ENCODE assay signal across 9 cellular contexts in the genomic region with DNA sequence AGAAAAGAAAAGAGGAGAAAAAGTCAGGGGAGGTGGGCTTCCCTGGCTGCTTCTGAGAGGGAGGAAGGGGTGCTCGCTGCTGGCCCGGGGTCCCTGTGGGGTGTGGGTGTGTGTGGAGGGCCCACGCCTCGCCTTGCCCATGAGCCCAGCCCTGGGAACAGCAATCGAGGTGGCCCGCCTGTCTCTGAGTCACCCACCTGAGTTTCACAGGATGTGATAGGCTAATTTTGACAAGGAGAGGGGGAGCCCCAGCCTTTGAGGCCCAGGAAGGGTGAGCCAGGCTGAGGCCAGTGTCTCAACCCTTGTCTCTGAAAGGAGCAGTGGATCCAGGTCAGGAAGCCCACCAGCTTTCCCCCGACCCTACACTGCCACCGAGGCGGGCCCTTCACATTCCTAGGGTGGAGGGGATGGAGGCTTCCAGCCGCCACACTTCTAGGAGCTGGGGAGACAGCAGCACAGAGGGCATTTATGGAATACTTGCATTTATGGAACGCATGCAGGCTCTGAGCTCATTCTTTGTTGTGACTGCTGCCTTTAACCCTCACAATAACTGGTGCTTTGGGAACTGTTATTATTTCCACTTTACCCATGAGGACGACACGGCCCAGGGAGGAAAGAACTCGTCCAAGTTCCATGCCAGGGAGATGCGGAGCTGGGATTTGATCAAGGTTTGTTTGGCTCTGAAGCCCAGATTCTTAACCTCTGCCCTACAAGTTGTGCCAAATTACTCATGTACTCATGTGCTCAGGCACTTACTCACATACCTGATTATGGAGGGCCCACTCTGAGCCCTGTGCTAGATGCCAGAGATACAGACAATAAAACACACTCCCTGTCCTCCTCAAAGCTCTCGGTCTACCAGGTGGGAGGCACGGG. TPM values are rescaled to one million over a fixed set of nuclear protein-coding genes. Genes with fewer than 3 reads are reported as not detected.
DNase-seq lines count a peak whose midpoint lies in the region; ATAC-seq and TF ChIP-seq lines count a peak whose summit lies in the region.
"Had no signal": no experiment of that assay in that cellular context is flagged by ENCODE, and none has a peak within 500 bp of the region (broad histone marks: within the 10 kb centered on the region; RNA-seq: fewer than 3 reads in every experiment).

No MANE protein-coding gene starts in this region.

- H3K27me3 ChIP-seq in AG04450 (ENCODE audit: control insufficient read depth, insufficient read depth, low read length): peaks cover 9% of the 10 kb centered on the region

- H3K27me3 Mint-ChIP-seq in neural crest cell (ENCODE audit: low read depth): no peaks in the 10 kb centered on the region

- H3K4me1 ChIP-seq in HEK293 (ENCODE audit: control insufficient read depth, insufficient read depth, low read length): no peaks in the 10 kb centered on the region

- H3K27ac ChIP-seq in AG04450 (ENCODE audit: low read depth, low read length) (no peak overlapping the region), HEK293 (ENCODE audit: extremely low read depth, low read depth, low read length) (no peak overlapping the region)

- no peak for TF ChIP-seq CTCF in AG04450 (IDR thresholded peaks at IDR 0.05; ENCODE audit: low read depth, low read length)
- TF ChIP-seq CTCF in HEK293 (tag by site-specific recombination; IDR thresholded peaks at IDR 0.05): no peak
- no peak for TF ChIP-seq CTCF in neural crest cell (conservative IDR thresholded peaks at IDR 0.05)

- H3K4me3 Mint-ChIP-seq in neural crest cell: no peak overlapping the region

- POLR2A ChIA-PET in AG04450 (lab: Yijun Ruan, JAX) (no interaction called here), HEK293 (lab: Yijun Ruan, JAX) (no interaction called here)

- H3K9me3 ChIP-seq in AG04450 (ENCODE audit: control insufficient read depth, insufficient read depth, low read length) (peaks cover 6% of the 10 kb centered on the region; the same call in 1 of the 2 replicates), HEK293 (ENCODE audit: control insufficient read depth, insufficient read depth, low read depth, low read length) (no peaks in the 10 kb centered on the region)

- CTCF ChIA-PET in AG04450 (lab: Charles Lee): interaction anchor here (0.8 to 2.7 kb wide), 5 partner anchors 12 to 157 kb away, joined by 3 to 20 read pairs (median 3); no protein-coding TSS in a partner anchor
- CTCF ChIA-PET in HEK293 (lab: Yijun Ruan, JAX): interaction anchor here (0.6 to 2.1 kb wide), 2 partner anchors 74 to 155 kb away, joined by 3 to 11 read pairs; no protein-coding TSS in a partner anchor

- H3K27ac Mint-ChIP-seq in neural crest cell (ENCODE audit: unreplicated experiment): peak overlapping the region; percentile 51

- H3K9me3 Mint-ChIP-seq in neural crest cell: no peaks in the 10 kb centered on the region

- ATAC-seq in GM19463 (IDR thresholded peaks at IDR 0.05; ENCODE audit: unreplicated experiment): no peak

- H3K4me1 Mint-ChIP-seq in neural crest cell: peaks cover 10% of the 10 kb centered on the region

- no peak overlapping the region for H3K4me3 ChIP-seq in AG04450 (ENCODE audit: low read depth, low read length)
- no peak overlapping the region for H3K4me3 ChIP-seq in HEK293 (ENCODE audit: low read depth, low read length)

- no peaks in the 10 kb centered on the region for H3K36me3 ChIP-seq in HEK293 (ENCODE audit: control insufficient read depth in 2 of 2, insufficient read depth in 1 of 2, low read length in 2 of 2)

- peak; percentile 11 for DNase-seq in AG04450 (ENCODE audit: low read depth, low spot score)
- DNase-seq in astrocyte of the hippocampus (ENCODE audit: low read depth, low spot score): peak; percentile 75
- no peak for DNase-seq in neural crest cell (ENCODE audit: low read depth, low spot score)
- no peak for DNase-seq in NOMO-1 treated with dmso at 0.1 percent for 144 hours (lab: John Stamatoyannopoulos, UW; ENCODE audit: unreplicated experiment)
- DNase-seq in NCI-H345 treated with DMSO at 0.1 percent for 48 hours (lab: John Stamatoyannopoulos, UW; ENCODE audit: unreplicated experiment): no peak
- DNase-seq in dedifferentiated amniotic fluid mesenchymal stem cell (ENCODE audit: extremely low spot score): no peak

- no peaks in the 10 kb centered on the region for H3K36me3 Mint-ChIP-seq in neural crest cell (ENCODE audit: low read depth)

TF ChIP-seq in HEK293, 187 proteins besides CTCF, POLR2A, EP300 and RAD21 (continues in another document):
- TF ChIP-seq, protein P1, sequence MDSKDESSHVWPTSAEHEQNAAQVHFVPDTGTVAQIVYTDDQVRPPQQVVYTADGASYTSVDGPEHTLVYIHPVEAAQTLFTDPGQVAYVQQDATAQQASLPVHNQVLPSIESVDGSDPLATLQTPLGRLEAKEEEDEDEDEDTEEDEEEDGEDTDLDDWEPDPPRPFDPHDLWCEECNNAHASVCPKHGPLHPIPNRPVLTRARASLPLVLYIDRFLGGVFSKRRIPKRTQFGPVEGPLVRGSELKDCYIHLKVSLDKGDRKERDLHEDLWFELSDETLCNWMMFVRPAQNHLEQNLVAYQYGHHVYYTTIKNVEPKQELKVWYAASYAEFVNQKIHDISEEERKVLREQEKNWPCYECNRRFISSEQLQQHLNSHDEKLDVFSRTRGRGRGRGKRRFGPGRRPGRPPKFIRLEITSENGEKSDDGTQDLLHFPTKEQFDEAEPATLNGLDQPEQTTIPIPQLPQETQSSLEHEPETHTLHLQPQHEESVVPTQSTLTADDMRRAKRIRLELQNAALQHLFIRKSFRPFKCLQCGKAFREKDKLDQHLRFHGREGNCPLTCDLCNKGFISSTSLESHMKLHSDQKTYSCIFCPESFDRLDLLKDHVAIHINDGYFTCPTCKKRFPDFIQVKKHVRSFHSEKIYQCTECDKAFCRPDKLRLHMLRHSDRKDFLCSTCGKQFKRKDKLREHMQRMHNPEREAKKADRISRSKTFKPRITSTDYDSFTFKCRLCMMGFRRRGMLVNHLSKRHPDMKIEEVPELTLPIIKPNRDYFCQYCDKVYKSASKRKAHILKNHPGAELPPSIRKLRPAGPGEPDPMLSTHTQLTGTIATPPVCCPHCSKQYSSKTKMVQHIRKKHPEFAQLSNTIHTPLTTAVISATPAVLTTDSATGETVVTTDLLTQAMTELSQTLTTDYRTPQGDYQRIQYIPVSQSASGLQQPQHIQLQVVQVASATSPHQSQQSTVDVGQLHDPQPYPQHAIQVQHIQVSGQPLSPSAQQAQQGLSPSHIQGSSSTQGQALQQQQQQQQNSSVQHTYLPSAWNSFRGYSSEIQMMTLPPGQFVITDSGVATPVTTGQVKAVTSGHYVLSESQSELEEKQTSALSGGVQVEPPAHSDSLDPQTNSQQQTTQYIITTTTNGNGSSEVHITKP (tag by site-specific recombination; IDR thresholded peaks at IDR 0.05): peak; percentile 87
- TF ChIP-seq ZSCAN30 (tag by site-specific recombination; IDR thresholded peaks at IDR 0.05): no peak
- TF ChIP-seq ZNF518A (tag by site-specific recombination; conservative IDR thresholded peaks at IDR 0.05; ENCODE audit: low read depth): no peak
- TF ChIP-seq, protein P2, sequence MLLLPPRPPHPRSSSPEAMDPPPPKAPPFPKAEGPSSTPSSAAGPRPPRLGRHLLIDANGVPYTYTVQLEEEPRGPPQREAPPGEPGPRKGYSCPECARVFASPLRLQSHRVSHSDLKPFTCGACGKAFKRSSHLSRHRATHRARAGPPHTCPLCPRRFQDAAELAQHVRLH (tag by site-specific recombination; IDR thresholded peaks at IDR 0.05): no peak
- TF ChIP-seq BCL11B (tag by site-specific recombination; IDR thresholded peaks at IDR 0.05; ENCODE audit: low read depth): no peak
- no peak for TF ChIP-seq ZNF433 (tag by site-specific recombination; IDR thresholded peaks at IDR 0.05; ENCODE audit: low read depth)
- peak; percentile 29; the same call in 1 of the 2 replicates for TF ChIP-seq KLF1 (tag by site-specific recombination; IDR thresholded peaks at IDR 0.05)
- TF ChIP-seq WT1 (tag by site-specific recombination; IDR thresholded peaks at IDR 0.05): no peak

RNA-seq across cellular contexts. Expression of gene IFNLR1, which starts 49.3 kb away (rescaled TPM):
- polyA plus RNA-seq in AG04450 (2011; rRNA removed): not detected in 2 replicates
- polyA minus RNA-seq in AG04450 (2011; rRNA and poly(A)+ RNA removed): not detected in 2 replicates
- 0.11 and 0.21 TPM in 2 replicates for total RNA-seq in neural crest cell
- total RNA-seq: SK-MEL-5 had no signal

Comparison
In these comparisons a context has a peak if more than half of its experiments do, and no peak if none do; other contexts are left out.
1. DNase-seq: peak in AG04450 (single experiment) and astrocyte of the hippocampus (single experiment); none in neural crest cell (single experiment), NOMO-1 treated with dmso at 0.1 percent for 144 hours (single experiment), NCI-H345 treated with DMSO at 0.1 percent for 48 hours (single experiment) and dedifferentiated amniotic fluid mesenchymal stem cell (single experiment).